19 cellular contexts compared by ENCODE assay signal in genomic region chrX:100650841-100651240, GRCh38. TPM values are rescaled to one million over a fixed set of nuclear protein-coding genes. Genes with fewer than 3 reads are reported as not detected.
DNase-seq lines count a peak whose midpoint lies in the region; ATAC-seq, FAIRE-seq and TF ChIP-seq lines count a peak whose summit lies in the region.
"Had no signal": no experiment of that assay in that cellular context is flagged by ENCODE, and none has a peak within 500 bp of the region (broad histone marks: within the 10 kb centered on the region; RNA-seq: fewer than 3 reads in every experiment).

No MANE protein-coding gene starts in this region.

- POLR2A ChIA-PET in AG04450 (lab: Yijun Ruan, JAX) (no interaction called here), PC-9 (lab: Charles Lee; ENCODE audit: unreplicated experiment) (no interaction called here)
- POLR2A ChIA-PET in naive thymus-derived CD8-positive, alpha-beta T cell (lab: Charles Lee), result no interaction called here

- intact Hi-C loops in PC-9 (cut with micrococcal nuclease; ENCODE audit: unreplicated experiment), result no loop called here

- no peak for ATAC-seq in naive thymus-derived CD8-positive, alpha-beta T cell

- H3K36me3 Mint-ChIP-seq in naive thymus-derived CD8-positive, alpha-beta T cell, result no peaks in the 10 kb centered on the region
- H3K36me3 Mint-ChIP-seq: brain, mesothelial cell of epicardium had no signal

- H3K4me3 Mint-ChIP-seq in naive thymus-derived CD8-positive, alpha-beta T cell, result no peak overlapping the region
- H3K4me3 Mint-ChIP-seq: brain, mesothelial cell of epicardium had no signal

- H3K4me1 ChIP-seq in PC-9 (replicated peaks; ENCODE audit: insufficient read depth) (peaks cover 54% of the 10 kb centered on the region), small intestine (ENCODE audit: control insufficient read depth in 2 of 2, insufficient read depth in 1 of 2, low read depth in 1 of 2, low read length in 1 of 2) (no peaks in the 10 kb centered on the region)

- no peak overlapping the region for H3K27ac Mint-ChIP-seq in naive thymus-derived CD8-positive, alpha-beta T cell

- H3K27ac ChIP-seq in AG04450 (ENCODE audit: low read depth, low read length) (peak overlapping the region; percentile 94), PC-9 (peak overlapping the region; percentile 94; the same call in 1 of the 2 replicates), small intestine (ENCODE audit: low read depth in 1 of 2, low read length in 1 of 2) (peak overlapping the region in 1 of 2 donors; percentile 93)

- H3K79me2 ChIP-seq in PC-9 (ENCODE audit: low read depth), result peaks cover 21% of the 10 kb centered on the region

- H3K9me2 ChIP-seq in PC-9 (ENCODE audit: insufficient read depth), result no peaks in the 10 kb centered on the region

- H3K36me3 ChIP-seq in PC-9 (ENCODE audit: low read depth) (peaks cover 41% of the 10 kb centered on the region), small intestine (ENCODE audit: control insufficient read depth in 2 of 2, insufficient read depth in 2 of 2, low read length in 2 of 2) (no peaks in the 10 kb centered on the region)

- no TSS peak for BruUV-seq in PC-9 (replicated peaks; lab: Mats Ljungman, UMichigan)

- H3K9me3 Mint-ChIP-seq in naive thymus-derived CD8-positive, alpha-beta T cell, result peaks cover 0 to 2% (median 0%) of the 10 kb centered on the region in 9 donors

- peaks cover 46% of the 10 kb centered on the region for H3F3A ChIP-seq in PC-9 (ENCODE audit: insufficient read depth, low read depth)

- H3K27me3 Mint-ChIP-seq in naive thymus-derived CD8-positive, alpha-beta T cell, result peaks cover 0 to 7% (median 4%) of the 10 kb centered on the region in 5 donors
- H3K27me3 Mint-ChIP-seq: brain had no signal

- TF ChIP-seq CTCF in AG04450 (IDR thresholded peaks at IDR 0.05; ENCODE audit: low read depth, low read length) (no peak), PC-9 (conservative IDR thresholded peaks at IDR 0.05) (no peak)

- H3K9me3 ChIP-seq in AG04450 (ENCODE audit: control insufficient read depth, insufficient read depth, low read length), result no peaks in the 10 kb centered on the region
- no peaks in the 10 kb centered on the region for H3K9me3 ChIP-seq in PC-9 (ENCODE audit: insufficient read depth, low read depth)
- no peaks in the 10 kb centered on the region for H3K9me3 ChIP-seq in small intestine (ENCODE audit: control insufficient read depth, low read depth)

- H3K4me1 Mint-ChIP-seq in naive thymus-derived CD8-positive, alpha-beta T cell, result no peaks in the 10 kb centered on the region

- no peak for FAIRE-seq in small intestine (lab: Jason Lieb, UNC)
- FAIRE-seq: G401.6, GM19239, RCC 7860 had no signal

- no peak overlapping the region for H2AFZ ChIP-seq in PC-9

- 92 to 100% (median 93%) methylated on average over 1 of the region's 1 CpG for WGBS in small intestine, 3 donors

- DNase-seq in AG04450 (ENCODE audit: low read depth, low spot score) (no peak), PC-9 (no peak), kidney tubule cell (ENCODE audit: low spot score) (peak; percentile 82), small intestine (peak; percentile 20), GM19238 (ENCODE audit: insufficient read length, low spot score) (no peak)
- no peak for DNase-seq in activated T-cell treated with anti-CD3 and anti-CD28 coated beads, Interleukin-2, amount 50 U/mL, for 48 hours
- no peak for DNase-seq in naive thymus-derived CD8-positive, alpha-beta T cell
- DNase-seq in activated naive CD4-positive, alpha-beta T cell (lab: John Stamatoyannopoulos, UW), result no peak
- DNase-seq: activated CD8-positive, alpha-beta memory T cell treated with anti-CD3 and anti-CD28 coated beads for 24 hours; activated effector memory CD4-positive, alpha-beta T cell treated with Interleukin-2 at 50 U/mL for 16 hours; NCI-H146; NCI-H510A; stimulated activated CD4-positive, alpha-beta T cell treated with anti-CD3 and anti-CD28 coated beads, Interleukin-15, amount 100 ng/mL, for 24 hours; SW 1271 had no signal

- H3K27me3 ChIP-seq in AG04450 (ENCODE audit: control insufficient read depth, insufficient read depth, low read length), result no peaks in the 10 kb centered on the region
- no peaks in the 10 kb centered on the region for H3K27me3 ChIP-seq in PC-9 (ENCODE audit: insufficient read depth, low read depth)
- peaks cover 0 to 2% of the 10 kb centered on the region in 2 donors for H3K27me3 ChIP-seq in small intestine (ENCODE audit: control insufficient read depth in 2 of 2, insufficient read depth in 2 of 2, low read length in 2 of 2)

- no peaks in the 10 kb centered on the region; the same call in 1 of the 2 replicates for H4K20me1 ChIP-seq in PC-9 (ENCODE audit: insufficient read depth)

- H3K4me3 ChIP-seq in AG04450 (ENCODE audit: low read depth, low read length), result no peak overlapping the region
- H3K4me3 ChIP-seq in PC-9, result no peak overlapping the region
- no peak overlapping the region for H3K4me3 ChIP-seq in small intestine (ENCODE audit: low read depth in 1 of 2, low read length in 2 of 2)

- CTCF ChIA-PET in AG04450 (lab: Charles Lee) (interaction anchor here (1.2 to 2.0 kb wide), 2 partner anchors 14 to 20 kb away, joined by 5 to 6 read pairs; no protein-coding TSS in a partner anchor), PC-9 (lab: Charles Lee) (interaction anchor here (0.6 kb wide), 2 partner anchors 16 to 36 kb away, joined by 4 read pairs; no protein-coding TSS in a partner anchor)

- 0 out of 2 replicates have a peak overlapping the region, but pooled peaks have one; percentile 88 for H3K4me2 ChIP-seq in PC-9

RNA-seq across cellular contexts. Expression of gene SRPX2, which starts 6.8 kb away (rescaled TPM):
- polyA plus RNA-seq in AG04450 (2011; rRNA removed), result 87.1 and 92.9 TPM in 2 replicates
- polyA minus RNA-seq in AG04450 (2011; rRNA and poly(A)+ RNA removed), result 49.2 and 73.1 TPM in 2 replicates
- total RNA-seq in PC-9 (2021), result 65.9 and 77.8 TPM in 2 replicates
- 1 to 10 TPM in 1 of 3 donors, under 1 TPM in 1, not detected in 1; 0.54 to 5.5 TPM for polyA plus RNA-seq in small intestine
- total RNA-seq in naive thymus-derived CD8-positive, alpha-beta T cell, result not detected
- not detected for polyA plus RNA-seq in naive thymus-derived CD8-positive, alpha-beta T cell

RNA-seq across cellular contexts. Expression of gene TSPAN6, which starts 14.2 kb away (rescaled TPM):
- polyA plus RNA-seq in AG04450 (2011; rRNA removed) (38.4 and 49.1 TPM in 2 replicates), small intestine (10 to 100 TPM in 1 of 3 donors, 1 to 10 TPM in 2; 8.1 to 26.4 (median 9.8) TPM)
- 11.9 and 19.9 TPM in 2 replicates for polyA minus RNA-seq in AG04450 (2011; rRNA and poly(A)+ RNA removed)
- total RNA-seq in PC-9 (2021), result 49.6 and 52.2 TPM in 2 replicates
- 1 to 10 TPM; 1.9 to 2.8 TPM for total RNA-seq in naive thymus-derived CD8-positive, alpha-beta T cell
- 1 to 10 TPM; 3.2 to 5.6 (median 5.4) TPM for polyA plus RNA-seq in naive thymus-derived CD8-positive, alpha-beta T cell

Comparison
In these comparisons a context has a peak if more than half of its experiments do, and no peak if none do; other contexts are left out.
1. DNase-seq: peak in kidney tubule cell (single experiment) and small intestine (single experiment); none in AG04450 (single experiment), PC-9 (0 of 2), activated T-cell treated with anti-CD3 and anti-CD28 coated beads, Interleukin-2, amount 50 U/mL, for 48 hours (0 of 2), naive thymus-derived CD8-positive, alpha-beta T cell (0 of 10), GM19238 (single experiment) and activated naive CD4-positive, alpha-beta T cell (0 of 4).
2. RNA of gene SRPX2, which starts 6.8 kb away (polyA plus RNA-seq): 87.1 to 92.9 TPM in AG04450; 0.54 to 5.5 TPM in small intestine and not detected in naive thymus-derived CD8-positive, alpha-beta T cell; every median in the first group is over 10 times any median in the second.